ENCODE assay signal across 12 cellular contexts in genomic region chr17:11880714-11881113, GRCh38.
DNase-seq lines count a peak whose midpoint lies in the region; ATAC-seq and TF ChIP-seq lines count a peak whose summit lies in the region.
"Had no signal": no experiment of that assay in that cellular context is flagged by ENCODE, and none has a peak within 500 bp of the region (broad histone marks: within the 10 kb centered on the region; RNA-seq: fewer than 3 reads in every experiment).

No MANE protein-coding gene starts in this region.

- CTCF ChIA-PET in OCI-LY7 (lab: Charles Lee; ENCODE audit: unreplicated experiment), result no interaction called here

- DNase-seq in H4 (ENCODE audit: low spot score), result peak; percentile 23
- DNase-seq in OCI-LY7 (ENCODE audit: low spot score), result peak; percentile 18
- peak; percentile 40 for DNase-seq in iPS-NIHi7 (ENCODE audit: extremely low spot score)
- DNase-seq in activated CD4-positive, CD25-positive, alpha-beta regulatory T cell (lab: John Stamatoyannopoulos, UW), result no peak
- DNase-seq in tibial artery, result no peak
- DNase-seq: activated CD8-positive, alpha-beta memory T cell treated with anti-CD3 and anti-CD28 coated beads, Interleukin-2, amount 10 ng/mL, durations not matched to agents 7 days and 5 days; COR-L47; naive thymus-derived CD4-positive, alpha-beta T cell; NCI-H1694 treated with DMSO at 0.1 percent for 48 hours had no signal

- POLR2A ChIA-PET in OCI-LY7 (lab: Charles Lee), result no interaction called here

- no peaks in the 10 kb centered on the region for H3K27me3 ChIP-seq in tibial artery

- H3K4me3 ChIP-seq in OCI-LY7 (ENCODE audit: low read depth, low read length, poor library complexity, severe bottlenecking), result no peak overlapping the region
- no peak overlapping the region for H3K4me3 ChIP-seq in tibial artery

- H3K27ac ChIP-seq in 22Rv1 (no peak overlapping the region), OCI-LY7 (ENCODE audit: low read depth, low read length, poor library complexity, severe bottlenecking) (no peak overlapping the region), tibial artery (no peak overlapping the region)

- H3K79me2 ChIP-seq in OCI-LY7 (ENCODE audit: insufficient read depth, low read depth, low read length), result no peaks in the 10 kb centered on the region

- no peaks in the 10 kb centered on the region for H3K4me1 ChIP-seq in OCI-LY7 (ENCODE audit: insufficient read depth, low read length, poor library complexity, severe bottlenecking)
- no peaks in the 10 kb centered on the region for H3K4me1 ChIP-seq in tibial artery

- H3K9me3 ChIP-seq in OCI-LY7 (ENCODE audit: low read length) (no peaks in the 10 kb centered on the region), tibial artery (no peaks in the 10 kb centered on the region)

- H3K4me2 ChIP-seq in OCI-LY7 (ENCODE audit: low read length), result no peak overlapping the region

- no peak overlapping the region for H2AFZ ChIP-seq in OCI-LY7 (ENCODE audit: low read length)

- intact Hi-C loops in OCI-LY7 (cut with micrococcal nuclease; ENCODE audit: unreplicated experiment), result no loop called here
- intact Hi-C loops in tibial artery (cut with DNase I; ENCODE audit: low total_unique reads), result no loop called here

- peak; percentile 59 for TF ChIP-seq CTCF in 22Rv1 (IDR thresholded peaks at IDR 0.05)
- peak; percentile 53 for TF ChIP-seq CTCF in OCI-LY7 (conservative IDR thresholded peaks at IDR 0.05; ENCODE audit: low read length)
- TF ChIP-seq CTCF in tibial artery (IDR thresholded peaks at IDR 0.05), result no peak

- BruUV-seq in OCI-LY7 (replicated peaks; lab: Mats Ljungman, UMichigan), result no TSS peak

- no peaks in the 10 kb centered on the region for H4K20me1 ChIP-seq in OCI-LY7 (ENCODE audit: insufficient read depth, low read length)

- ATAC-seq in GM19035 (IDR thresholded peaks at IDR 0.05; ENCODE audit: unreplicated experiment), result no peak
- no peak for ATAC-seq in GM19395 (IDR thresholded peaks at IDR 0.05; ENCODE audit: unreplicated experiment)
- ATAC-seq: activated CD8-positive, alpha-beta memory T cell treated with anti-CD3 and anti-CD28 coated beads, Interleukin-2, amount 10 ng/mL, durations not matched to agents 7 days and 5 days; naive thymus-derived CD4-positive, alpha-beta T cell had no signal

- no peaks in the 10 kb centered on the region for H3K9me2 ChIP-seq in OCI-LY7 (ENCODE audit: insufficient read depth, low read length)

- H3K36me3 ChIP-seq in OCI-LY7 (ENCODE audit: insufficient read depth, low read length) (no peaks in the 10 kb centered on the region), tibial artery (no peaks in the 10 kb centered on the region)

Comparison
In these comparisons a context has a peak if more than half of its experiments do, and no peak if none do; other contexts are left out.
1. CTCF ChIP-seq: peak in 22Rv1 (single experiment) and OCI-LY7 (single experiment); none in tibial artery (0 of 2).
2. DNase-seq: peak in H4 (single experiment), OCI-LY7 (single experiment) and iPS-NIHi7 (single experiment); none in activated CD4-positive, CD25-positive, alpha-beta regulatory T cell (0 of 4) and tibial artery (0 of 2).